In the genomic region with DNA sequence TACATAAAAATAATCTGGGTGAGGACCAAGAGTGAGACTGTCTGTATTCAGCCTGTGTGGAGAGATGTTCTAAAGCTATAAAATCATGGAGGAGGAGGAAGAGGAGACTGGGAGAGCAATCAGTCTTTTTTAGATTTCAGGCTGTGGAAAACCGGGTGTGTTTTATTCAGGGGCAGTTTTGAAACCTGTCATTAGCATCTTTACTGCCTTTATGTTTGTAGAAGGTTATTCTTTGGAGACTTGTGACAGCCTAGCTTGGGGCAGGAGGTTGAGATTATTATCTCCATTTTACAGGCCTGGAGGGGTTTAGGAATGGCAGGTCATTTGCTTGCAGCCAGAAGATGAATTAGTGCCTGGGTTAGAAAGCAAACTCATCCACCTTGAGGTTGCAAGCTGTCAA, we compare ENCODE assay signal across 22 cellular contexts. TPM values are rescaled to one million over a fixed set of nuclear protein-coding genes. Genes with fewer than 3 reads are reported as not detected.
DNase-seq lines count a peak whose midpoint lies in the region; ATAC-seq, FAIRE-seq and TF ChIP-seq lines count a peak whose summit lies in the region.
"Had no signal": no experiment of that assay in that cellular context is flagged by ENCODE, and none has a peak within 500 bp of the region (broad histone marks: within the 10 kb centered on the region; RNA-seq: fewer than 3 reads in every experiment).

No MANE protein-coding gene starts in this region.

- H3K27me3 ChIP-seq in PC-9 (ENCODE audit: insufficient read depth, low read depth), result no peaks in the 10 kb centered on the region
- H3K27me3 ChIP-seq in naive thymus-derived CD4-positive, alpha-beta T cell (ENCODE audit: control insufficient read depth in 2 of 2, insufficient read depth in 2 of 2, low read length in 2 of 2), result no peaks in the 10 kb centered on the region
- H3K27me3 ChIP-seq in upper lobe of right lung, result no peaks in the 10 kb centered on the region

- H3K27ac ChIP-seq in PC-9, result peak overlapping the region; percentile 72
- no peak overlapping the region for H3K27ac ChIP-seq in naive thymus-derived CD4-positive, alpha-beta T cell (ENCODE audit: low read depth, low read length)
- H3K27ac ChIP-seq in upper lobe of right lung, result peak overlapping the region; percentile 24

- no peak for FAIRE-seq in frontal cortex (lab: Jason Lieb, UNC)
- FAIRE-seq: colon had no signal

- ATAC-seq in natural killer cell treated with Interleukin-12 subunit alpha and Interleukin-12 subunit beta and Interleukin-15 and Interleukin-18, amount 100 ng/mL, for 72 hours, result no peak
- ATAC-seq in natural killer cell (no peak), upper lobe of right lung (no peak)
- ATAC-seq in naive thymus-derived CD4-positive, alpha-beta T cell, result no peak
- ATAC-seq: sciatic nerve had no signal

- H4K20me1 ChIP-seq in PC-9 (ENCODE audit: insufficient read depth), result no peaks in the 10 kb centered on the region

- H3K9me2 ChIP-seq in PC-9 (ENCODE audit: insufficient read depth), result no peaks in the 10 kb centered on the region

- peaks cover 0 to 2% of the 10 kb centered on the region in 2 donors for H3K27me3 Mint-ChIP-seq in natural killer cell treated with Interleukin-12 subunit alpha and Interleukin-12 subunit beta and Interleukin-15 and Interleukin-18, amount 100 ng/mL, for 72 hours
- H3K27me3 Mint-ChIP-seq in natural killer cell (ENCODE audit: low read depth in 2 of 2), result no peaks in the 10 kb centered on the region
- no peaks in the 10 kb centered on the region for H3K27me3 Mint-ChIP-seq in naive thymus-derived CD4-positive, alpha-beta T cell
- H3K27me3 Mint-ChIP-seq: B cell, IgD-negative memory B cell had no signal

- H3K36me3 Mint-ChIP-seq in natural killer cell treated with Interleukin-12 subunit alpha and Interleukin-12 subunit beta and Interleukin-15 and Interleukin-18, amount 100 ng/mL, for 72 hours, result peaks cover 4% of the 10 kb centered on the region
- H3K36me3 Mint-ChIP-seq in natural killer cell, result no peaks in the 10 kb centered on the region
- peaks cover 0 to 12% (median 0%) of the 10 kb centered on the region in 5 donors for H3K36me3 Mint-ChIP-seq in naive thymus-derived CD4-positive, alpha-beta T cell

- intact Hi-C loops in natural killer cell (cut with micrococcal nuclease) (loop anchor here (10.0 kb wide), 1 partner anchor 470 kb away; the partner anchor contains the start of gene NXT2), PC-9 (cut with micrococcal nuclease; ENCODE audit: unreplicated experiment) (loop anchor here (5.0 kb wide), 2 partner anchors 53 to 93 kb away; no protein-coding TSS in a partner anchor), upper lobe of right lung (cut with DNase I) (no loop called here)
- intact Hi-C loops in naive thymus-derived CD4-positive, alpha-beta T cell (cut with micrococcal nuclease), result loop anchor here (5.0 to 10.0 kb wide), 4 partner anchors 33 to 1680 kb away; partner anchors contain the start of genes ALG13 (in 1 of the 2), AMMECR1 (in 1 of the 2) and PAK3 (in 1 of the 2)

- CTCF ChIA-PET in PC-9 (lab: Charles Lee), result no interaction called here
- CTCF ChIA-PET in naive thymus-derived CD4-positive, alpha-beta T cell (lab: Charles Lee), result no interaction called here

- no peaks in the 10 kb centered on the region for H3K9me3 ChIP-seq in PC-9 (ENCODE audit: insufficient read depth, low read depth)
- no peaks in the 10 kb centered on the region for H3K9me3 ChIP-seq in naive thymus-derived CD4-positive, alpha-beta T cell (ENCODE audit: control insufficient read depth in 2 of 3, low read length in 3 of 3)
- H3K9me3 ChIP-seq in upper lobe of right lung, result no peaks in the 10 kb centered on the region

- in situ Hi-C loops in G401 (cut with HindIII; ENCODE audit: low sequenced_read_pairs), result no loop called here

- no peaks in the 10 kb centered on the region for H3K9me3 Mint-ChIP-seq in natural killer cell treated with Interleukin-12 subunit alpha and Interleukin-12 subunit beta and Interleukin-15 and Interleukin-18, amount 100 ng/mL, for 72 hours
- no peaks in the 10 kb centered on the region for H3K9me3 Mint-ChIP-seq in natural killer cell
- peaks cover 0 to 1% (median 0%) of the 10 kb centered on the region in 11 donors for H3K9me3 Mint-ChIP-seq in naive thymus-derived CD4-positive, alpha-beta T cell
- H3K9me3 Mint-ChIP-seq: IgD-negative memory B cell had no signal

- peaks cover 15% of the 10 kb centered on the region; the same call in 1 of the 2 replicates for H3F3A ChIP-seq in PC-9 (ENCODE audit: insufficient read depth, low read depth)

- no peak for DNase-seq in natural killer cell treated with Interleukin-12 subunit alpha and Interleukin-12 subunit beta and Interleukin-15 and Interleukin-18, amount 100 ng/mL, for 72 hours (ENCODE audit: low spot score)
- DNase-seq in natural killer cell, result no peak
- DNase-seq in PC-9, result no peak
- no peak for DNase-seq in naive thymus-derived CD4-positive, alpha-beta T cell
- no peak for DNase-seq in upper lobe of right lung
- DNase-seq in G401 (ENCODE audit: low spot score), result no peak
- no peak for DNase-seq in mucosa of gallbladder (ENCODE audit: low spot score)
- no peak for DNase-seq in frontal cortex (ENCODE audit: low spot score in 2 of 2)
- DNase-seq: activated CD4-positive, alpha-beta T cell treated with anti-CD3 and anti-CD28 coated beads, Interleukin-2, amount 50 U/mL, for 1 hour; activated T-cell treated with anti-CD3 and anti-CD28 coated beads, Interleukin-2, amount 50 U/mL, for 48 hours; amniotic stem cell; EL; erythroblast; HCEC 1CT; hippocampal formation; NCI-H146; stimulated activated naive CD4-positive, alpha-beta T cell treated with Interleukin-2 at 50 U/mL for 16 hours; T-helper 2 cell had no signal

- TF ChIP-seq CTCF in natural killer cell (IDR thresholded peaks at IDR 0.05), result no peak
- no peak for TF ChIP-seq CTCF in PC-9 (conservative IDR thresholded peaks at IDR 0.05)
- TF ChIP-seq CTCF in upper lobe of right lung (IDR thresholded peaks at IDR 0.05), result no peak

- peaks cover 55% of the 10 kb centered on the region for H3K79me2 ChIP-seq in PC-9 (ENCODE audit: low read depth)

- peaks cover 32 to 35% of the 10 kb centered on the region in 2 donors for H3K4me1 Mint-ChIP-seq in natural killer cell treated with Interleukin-12 subunit alpha and Interleukin-12 subunit beta and Interleukin-15 and Interleukin-18, amount 100 ng/mL, for 72 hours (ENCODE audit: low read depth in 2 of 2)
- H3K4me1 Mint-ChIP-seq in natural killer cell, result peaks cover 22 to 33% of the 10 kb centered on the region in 2 donors
- H3K4me1 Mint-ChIP-seq in naive thymus-derived CD4-positive, alpha-beta T cell, result peaks cover 18 to 56% (median 37%) of the 10 kb centered on the region in 7 donors

- H3K4me1 ChIP-seq in PC-9 (replicated peaks; ENCODE audit: insufficient read depth) (peaks cover 41% of the 10 kb centered on the region), upper lobe of right lung (peaks cover 15% of the 10 kb centered on the region)
- H3K4me1 ChIP-seq in naive thymus-derived CD4-positive, alpha-beta T cell (ENCODE audit: control insufficient read depth in 2 of 2, insufficient read depth in 2 of 2, low read length in 2 of 2), result no peaks in the 10 kb centered on the region

- peak overlapping the region in 1 of 2 donors; percentile 37 for H3K27ac Mint-ChIP-seq in natural killer cell treated with Interleukin-12 subunit alpha and Interleukin-12 subunit beta and Interleukin-15 and Interleukin-18, amount 100 ng/mL, for 72 hours
- H3K27ac Mint-ChIP-seq in natural killer cell, result no peak overlapping the region
- peak overlapping the region in 3 of 9 donors; percentile 17 to 68 (median 46) for H3K27ac Mint-ChIP-seq in naive thymus-derived CD4-positive, alpha-beta T cell
- H3K27ac Mint-ChIP-seq: B cell had no signal

- H3K36me3 ChIP-seq in PC-9 (ENCODE audit: low read depth) (peaks cover 9% of the 10 kb centered on the region; the same call in 1 of the 2 replicates), upper lobe of right lung (no peaks in the 10 kb centered on the region)
- no peaks in the 10 kb centered on the region for H3K36me3 ChIP-seq in naive thymus-derived CD4-positive, alpha-beta T cell (ENCODE audit: control insufficient read depth in 2 of 3, insufficient read depth in 3 of 3, low read length in 3 of 3)

- H3K4me3 Mint-ChIP-seq in natural killer cell treated with Interleukin-12 subunit alpha and Interleukin-12 subunit beta and Interleukin-15 and Interleukin-18, amount 100 ng/mL, for 72 hours, result peak overlapping the region; percentile 91
- no peak overlapping the region for H3K4me3 Mint-ChIP-seq in natural killer cell
- H3K4me3 Mint-ChIP-seq in naive thymus-derived CD4-positive, alpha-beta T cell, result peak overlapping the region in 6 of 10 donors; percentile 74 to 96 (median 87)

- peak overlapping the region; percentile 89 for H3K4me2 ChIP-seq in PC-9

- POLR2A ChIA-PET in PC-9 (lab: Charles Lee; ENCODE audit: unreplicated experiment), result interaction anchor here (0.6 kb wide), 1 partner anchor 296 kb away, joined by 4 read pairs; no protein-coding TSS in a partner anchor
- POLR2A ChIA-PET in naive thymus-derived CD4-positive, alpha-beta T cell (lab: Charles Lee), result no interaction called here

- no peak overlapping the region for H2AFZ ChIP-seq in PC-9

- BruUV-seq in PC-9 (replicated peaks; lab: Mats Ljungman, UMichigan), result no TSS peak

- H3K4me3 ChIP-seq in PC-9, result peak overlapping the region; percentile 70; the same call in 1 of the 2 replicates
- no peak overlapping the region for H3K4me3 ChIP-seq in naive thymus-derived CD4-positive, alpha-beta T cell (ENCODE audit: low read length)
- H3K4me3 ChIP-seq in upper lobe of right lung, result peak overlapping the region; percentile 62

RNA-seq across cellular contexts. Expression of gene TMEM164, which starts 2.1 kb away (rescaled TPM):
- 10 to 100 TPM; 29.6 to 41.0 TPM for total RNA-seq in natural killer cell treated with Interleukin-12 subunit alpha and Interleukin-12 subunit beta and Interleukin-15 and Interleukin-18, amount 100 ng/mL, for 72 hours
- 10 to 100 TPM; 18.9 to 80.6 (median 30.6) TPM for total RNA-seq in natural killer cell
- total RNA-seq in PC-9 (2021), result 44.5 and 53.1 TPM in 2 replicates
- 10 to 100 TPM; 16.3 to 30.1 (median 17.9) TPM for total RNA-seq in naive thymus-derived CD4-positive, alpha-beta T cell
- polyA plus RNA-seq in naive thymus-derived CD4-positive, alpha-beta T cell, result 1 to 10 TPM in 1 of 2 donors, under 1 TPM in 1; 0.92 to 2.1 TPM
- total RNA-seq in upper lobe of right lung, result 84.6 TPM
- total RNA-seq in G401 (2014; rRNA removed; shearing (Covaris generic)), result 5.9 and 7.0 TPM in 2 replicates
- total RNA-seq in mucosa of gallbladder, result 45.8 TPM
- total RNA-seq in frontal cortex, result 6.9 TPM
